Comparison of ENCODE assay signal across 2 cellular contexts in genomic region chr20:45945678-45946148, GRCh38.
TF ChIP-seq lines count a peak whose summit lies in the region.

No MANE protein-coding gene starts in this region.

TF ChIP-seq in HepG2, 621 proteins besides CTCF, POLR2A, EP300 and RAD21 (continues in another document):
- no peak for TF ChIP-seq ATF6 (CRISPR knock-in tag; conservative IDR thresholded peaks at IDR 0.05)
- TF ChIP-seq, protein P1, sequence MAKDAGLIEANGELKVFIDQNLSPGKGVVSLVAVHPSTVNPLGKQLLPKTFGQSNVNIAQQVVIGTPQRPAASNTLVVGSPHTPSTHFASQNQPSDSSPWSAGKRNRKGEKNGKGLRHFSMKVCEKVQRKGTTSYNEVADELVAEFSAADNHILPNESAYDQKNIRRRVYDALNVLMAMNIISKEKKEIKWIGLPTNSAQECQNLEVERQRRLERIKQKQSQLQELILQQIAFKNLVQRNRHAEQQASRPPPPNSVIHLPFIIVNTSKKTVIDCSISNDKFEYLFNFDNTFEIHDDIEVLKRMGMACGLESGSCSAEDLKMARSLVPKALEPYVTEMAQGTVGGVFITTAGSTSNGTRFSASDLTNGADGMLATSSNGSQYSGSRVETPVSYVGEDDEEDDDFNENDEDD (CRISPR knock-in tag; IDR thresholded peaks at IDR 0.05; ENCODE audit: borderline replicate concordance): no peak; the same call in 1 of the 2 replicates
- TF ChIP-seq ZBTB7A (CRISPR knock-in tag; IDR thresholded peaks at IDR 0.05): peak; percentile 37; the same call in 1 of the 2 replicates
- no peak for TF ChIP-seq ZNF713 (CRISPR knock-in tag; IDR thresholded peaks at IDR 0.05)
- TF ChIP-seq ZNF10 (CRISPR knock-in tag; IDR thresholded peaks at IDR 0.05; ENCODE audit: borderline replicate concordance, low read depth): no peak
- 0 out of 2 replicates have a peak, but pooled peaks have one; percentile 3 for TF ChIP-seq ZNF777 (CRISPR knock-in tag; IDR thresholded peaks at IDR 0.05)
- TF ChIP-seq HMG20B (CRISPR knock-in tag; conservative IDR thresholded peaks at IDR 0.05): 0 out of 2 replicates have a peak, but pooled peaks have one; percentile 18
- no peak for TF ChIP-seq TFAP4 (IDR thresholded peaks at IDR 0.05; ENCODE audit: borderline replicate concordance, low read depth)
- 0 out of 2 replicates have a peak, but pooled peaks have one; percentile 15 for TF ChIP-seq ZNF607 (CRISPR knock-in tag; IDR thresholded peaks at IDR 0.05; ENCODE audit: borderline replicate concordance)
- TF ChIP-seq, protein P2, sequence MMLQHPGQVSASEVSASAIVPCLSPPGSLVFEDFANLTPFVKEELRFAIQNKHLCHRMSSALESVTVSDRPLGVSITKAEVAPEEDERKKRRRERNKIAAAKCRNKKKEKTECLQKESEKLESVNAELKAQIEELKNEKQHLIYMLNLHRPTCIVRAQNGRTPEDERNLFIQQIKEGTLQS (CRISPR knock-in tag; IDR thresholded peaks at IDR 0.05): 0 out of 2 replicates have a peak, but pooled peaks have one; percentile 10
- TF ChIP-seq, protein P3, sequence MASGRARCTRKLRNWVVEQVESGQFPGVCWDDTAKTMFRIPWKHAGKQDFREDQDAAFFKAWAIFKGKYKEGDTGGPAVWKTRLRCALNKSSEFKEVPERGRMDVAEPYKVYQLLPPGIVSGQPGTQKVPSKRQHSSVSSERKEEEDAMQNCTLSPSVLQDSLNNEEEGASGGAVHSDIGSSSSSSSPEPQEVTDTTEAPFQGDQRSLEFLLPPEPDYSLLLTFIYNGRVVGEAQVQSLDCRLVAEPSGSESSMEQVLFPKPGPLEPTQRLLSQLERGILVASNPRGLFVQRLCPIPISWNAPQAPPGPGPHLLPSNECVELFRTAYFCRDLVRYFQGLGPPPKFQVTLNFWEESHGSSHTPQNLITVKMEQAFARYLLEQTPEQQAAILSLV (CRISPR knock-in tag; IDR thresholded peaks at IDR 0.05; ENCODE audit: borderline replicate concordance): no peak
- TF ChIP-seq MXD1 (CRISPR knock-in tag; IDR thresholded peaks at IDR 0.05): peak; percentile 1; the same call in 1 of the 2 replicates
- 0 out of 2 replicates have a peak, but pooled peaks have one; percentile 8 for TF ChIP-seq ETV5 (CRISPR knock-in tag; IDR thresholded peaks at IDR 0.05; ENCODE audit: borderline replicate concordance)
- TF ChIP-seq ZNF34 (CRISPR knock-in tag; IDR thresholded peaks at IDR 0.05; ENCODE audit: borderline replicate concordance): no peak
- TF ChIP-seq, protein P4, sequence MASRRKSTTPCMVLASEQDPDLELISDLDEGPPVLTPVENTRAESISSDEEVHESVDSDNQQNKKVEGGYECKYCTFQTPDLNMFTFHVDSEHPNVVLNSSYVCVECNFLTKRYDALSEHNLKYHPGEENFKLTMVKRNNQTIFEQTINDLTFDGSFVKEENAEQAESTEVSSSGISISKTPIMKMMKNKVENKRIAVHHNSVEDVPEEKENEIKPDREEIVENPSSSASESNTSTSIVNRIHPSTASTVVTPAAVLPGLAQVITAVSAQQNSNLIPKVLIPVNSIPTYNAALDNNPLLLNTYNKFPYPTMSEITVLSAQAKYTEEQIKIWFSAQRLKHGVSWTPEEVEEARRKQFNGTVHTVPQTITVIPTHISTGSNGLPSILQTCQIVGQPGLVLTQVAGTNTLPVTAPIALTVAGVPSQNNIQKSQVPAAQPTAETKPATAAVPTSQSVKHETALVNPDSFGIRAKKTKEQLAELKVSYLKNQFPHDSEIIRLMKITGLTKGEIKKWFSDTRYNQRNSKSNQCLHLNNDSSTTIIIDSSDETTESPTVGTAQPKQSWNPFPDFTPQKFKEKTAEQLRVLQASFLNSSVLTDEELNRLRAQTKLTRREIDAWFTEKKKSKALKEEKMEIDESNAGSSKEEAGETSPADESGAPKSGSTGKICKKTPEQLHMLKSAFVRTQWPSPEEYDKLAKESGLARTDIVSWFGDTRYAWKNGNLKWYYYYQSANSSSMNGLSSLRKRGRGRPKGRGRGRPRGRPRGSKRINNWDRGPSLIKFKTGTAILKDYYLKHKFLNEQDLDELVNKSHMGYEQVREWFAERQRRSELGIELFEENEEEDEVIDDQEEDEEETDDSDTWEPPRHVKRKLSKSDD (CRISPR knock-in tag; IDR thresholded peaks at IDR 0.05; ENCODE audit: low read depth): peak; percentile 50; the same call in 1 of the 2 replicates
- TF ChIP-seq NRL (CRISPR knock-in tag; IDR thresholded peaks at IDR 0.05; ENCODE audit: borderline replicate concordance): peak; percentile 74; the same call in 1 of the 2 replicates
- peak; percentile 40; the same call in 1 of the 2 replicates for TF ChIP-seq ZNF891 (CRISPR knock-in tag; IDR thresholded peaks at IDR 0.05)

TF ChIP-seq in SK-N-SH treated with all-trans-retinoic acid at 6 μM for 48 hours, 23 proteins besides CTCF, POLR2A, EP300 and RAD21:
- TF ChIP-seq, protein P5, sequence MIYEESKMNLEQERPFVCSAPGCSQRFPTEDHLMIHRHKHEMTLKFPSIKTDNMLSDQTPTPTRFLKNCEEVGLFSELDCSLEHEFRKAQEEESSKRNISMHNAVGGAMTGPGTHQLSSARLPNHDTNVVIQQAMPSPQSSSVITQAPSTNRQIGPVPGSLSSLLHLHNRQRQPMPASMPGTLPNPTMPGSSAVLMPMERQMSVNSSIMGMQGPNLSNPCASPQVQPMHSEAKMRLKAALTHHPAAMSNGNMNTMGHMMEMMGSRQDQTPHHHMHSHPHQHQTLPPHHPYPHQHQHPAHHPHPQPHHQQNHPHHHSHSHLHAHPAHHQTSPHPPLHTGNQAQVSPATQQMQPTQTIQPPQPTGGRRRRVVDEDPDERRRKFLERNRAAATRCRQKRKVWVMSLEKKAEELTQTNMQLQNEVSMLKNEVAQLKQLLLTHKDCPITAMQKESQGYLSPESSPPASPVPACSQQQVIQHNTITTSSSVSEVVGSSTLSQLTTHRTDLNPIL (CRISPR knock-in tag; IDR thresholded peaks at IDR 0.05; ENCODE audit: low read depth): no peak
- TF ChIP-seq ZNF70 (CRISPR knock-in tag; IDR thresholded peaks at IDR 0.05) (no peak), ARNTL (CRISPR knock-in tag; IDR thresholded peaks at IDR 0.05; ENCODE audit: borderline replicate concordance, low read depth) (no peak), TCF4 (CRISPR knock-in tag; IDR thresholded peaks at IDR 0.05; ENCODE audit: borderline replicate concordance) (no peak), OSR1 (CRISPR knock-in tag; IDR thresholded peaks at IDR 0.05) (no peak), ESRRG (CRISPR knock-in tag; IDR thresholded peaks at IDR 0.05) (no peak), GLIS3 (CRISPR knock-in tag; IDR thresholded peaks at IDR 0.05) (no peak), POU6F1 (CRISPR knock-in tag; IDR thresholded peaks at IDR 0.05; ENCODE audit: borderline replicate concordance, low read depth) (no peak), BACH2 (CRISPR knock-in tag; IDR thresholded peaks at IDR 0.05; ENCODE audit: borderline replicate concordance) (no peak), ZNF565 (CRISPR knock-in tag; conservative IDR thresholded peaks at IDR 0.05; ENCODE audit: low read depth) (no peak), PATZ1 (CRISPR knock-in tag; IDR thresholded peaks at IDR 0.05; ENCODE audit: borderline replicate concordance) (no peak), SNAI2 (CRISPR knock-in tag; IDR thresholded peaks at IDR 0.05) (no peak), PPARA (CRISPR knock-in tag; IDR thresholded peaks at IDR 0.05; ENCODE audit: borderline replicate concordance) (no peak), ZNF8 (CRISPR knock-in tag; IDR thresholded peaks at IDR 0.05) (no peak), TOX (CRISPR knock-in tag; IDR thresholded peaks at IDR 0.05; ENCODE audit: borderline replicate concordance) (no peak), ZFP30 (CRISPR knock-in tag; IDR thresholded peaks at IDR 0.05) (no peak)
- TF ChIP-seq, protein P6, sequence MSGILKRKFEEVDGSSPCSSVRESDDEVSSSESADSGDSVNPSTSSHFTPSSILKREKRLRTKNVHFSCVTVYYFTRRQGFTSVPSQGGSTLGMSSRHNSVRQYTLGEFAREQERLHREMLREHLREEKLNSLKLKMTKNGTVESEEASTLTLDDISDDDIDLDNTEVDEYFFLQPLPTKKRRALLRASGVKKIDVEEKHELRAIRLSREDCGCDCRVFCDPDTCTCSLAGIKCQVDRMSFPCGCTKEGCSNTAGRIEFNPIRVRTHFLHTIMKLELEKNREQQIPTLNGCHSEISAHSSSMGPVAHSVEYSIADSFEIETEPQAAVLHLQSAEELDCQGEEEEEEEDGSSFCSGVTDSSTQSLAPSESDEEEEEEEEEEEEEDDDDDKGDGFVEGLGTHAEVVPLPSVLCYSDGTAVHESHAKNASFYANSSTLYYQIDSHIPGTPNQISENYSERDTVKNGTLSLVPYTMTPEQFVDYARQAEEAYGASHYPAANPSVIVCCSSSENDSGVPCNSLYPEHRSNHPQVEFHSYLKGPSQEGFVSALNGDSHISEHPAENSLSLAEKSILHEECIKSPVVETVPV (CRISPR knock-in tag; IDR thresholded peaks at IDR 0.05): no peak
